25 cellular contexts compared by ENCODE assay signal in genomic region chr13:40141859-40142555, GRCh38.
"Had no signal": no experiment of that assay in that cellular context is flagged by ENCODE, and none has a peak within 500 bp of the region (broad histone marks: within the 10 kb centered on the region; RNA-seq: fewer than 3 reads in every experiment).

No MANE protein-coding gene starts in this region.

- DNase-seq: activated CD8-positive, alpha-beta memory T cell treated with anti-CD3 and anti-CD28 coated beads, Interleukin-2, amount 10 ng/mL, durations not matched to agents 7 days and 5 days; activated CD8-positive, alpha-beta T cell treated with anti-CD3 and anti-CD28 coated beads, Interleukin-2, amount 10 ng/mL, durations not matched to agents 7 days and 5 days; activated T-cell treated with anti-CD3 and anti-CD28 coated beads, Interleukin-2, amount 50 U/mL, for 48 hours; anterior cingulate cortex; dermis blood vessel endothelial cell; effector CD8-positive, alpha-beta T cell; esophagus squamous epithelium; foreskin melanocyte; left ventricle myocardium superior; ovary; right lobe of liver; stimulated activated CD4-positive, alpha-beta T cell treated with anti-CD3 and anti-CD28 coated beads, Interleukin-2, amount 100 ng/mL, for 48 hours; stimulated activated naive CD4-positive, alpha-beta T cell treated with Interleukin-2 at 50 U/mL for 16 hours; transverse colon; uterus had no signal

- H3K4me1 Mint-ChIP-seq: WTC11 had no signal

- ATAC-seq: activated CD8-positive, alpha-beta memory T cell treated with anti-CD3 and anti-CD28 coated beads, Interleukin-2, amount 10 ng/mL, durations not matched to agents 7 days and 5 days; activated CD8-positive, alpha-beta T cell treated with anti-CD3 and anti-CD28 coated beads, Interleukin-2, amount 10 ng/mL, durations not matched to agents 7 days and 5 days; left ventricle myocardium superior; right lobe of liver; WTC11 had no signal

- H3K27ac Mint-ChIP-seq: activated CD8-positive, alpha-beta memory T cell treated with anti-CD3 and anti-CD28 coated beads, Interleukin-2, amount 10 ng/mL, durations not matched to agents 7 days and 5 days; activated CD8-positive, alpha-beta T cell treated with anti-CD3 and anti-CD28 coated beads, Interleukin-2, amount 10 ng/mL, durations not matched to agents 7 days and 5 days; activated naive CD4-positive, alpha-beta T cell treated with anti-CD3 and anti-CD28 coated beads, Interleukin-2, amount 50 U/mL, for 24 hours; activated T-helper 2 cell treated with anti-CD3 and anti-CD28 coated beads, Interferon-gamma antibody, Interleukin-2, Interleukin-4, amounts not matched to agents 10 μg/mL and 5 μg/mL and 100 μg/mL, durations not matched to agents 14 hours and 24 hours and 36 hours; nephron; progenitor cell of endocrine pancreas; WTC11 had no signal

- H3K4me1 ChIP-seq: right lobe of liver, transverse colon, uterus had no signal

- H3K4me3 ChIP-seq: esophagus squamous epithelium, ovary, right lobe of liver, transverse colon, uterus had no signal

- H3K9me3 ChIP-seq: esophagus squamous epithelium, neutrophil, ovary, right lobe of liver, transverse colon, uterus had no signal

- H3K27me3 Mint-ChIP-seq: activated CD8-positive, alpha-beta memory T cell treated with anti-CD3 and anti-CD28 coated beads, Interleukin-2, amount 10 ng/mL, durations not matched to agents 7 days and 5 days; activated naive CD4-positive, alpha-beta T cell treated with anti-CD3 and anti-CD28 coated beads, Interleukin-2, amount 50 U/mL, for 24 hours had no signal

- H3K9me3 Mint-ChIP-seq: activated naive CD4-positive, alpha-beta T cell treated with anti-CD3 and anti-CD28 coated beads, Interleukin-2, amount 50 U/mL, for 24 hours; activated T-helper 2 cell treated with anti-CD3 and anti-CD28 coated beads, Interferon-gamma antibody, Interleukin-2, Interleukin-4, amounts not matched to agents 10 μg/mL and 5 μg/mL and 100 μg/mL, durations not matched to agents 14 hours and 24 hours and 36 hours; nephron; WTC11 had no signal

- H3K27ac ChIP-seq: epithelial cell of prostate, esophagus squamous epithelium, neutrophil, ovary, right lobe of liver, transverse colon, uterus had no signal

- H3K36me3 Mint-ChIP-seq: activated CD8-positive, alpha-beta memory T cell treated with anti-CD3 and anti-CD28 coated beads, Interleukin-2, amount 10 ng/mL, durations not matched to agents 7 days and 5 days; activated naive CD4-positive, alpha-beta T cell treated with anti-CD3 and anti-CD28 coated beads, Interleukin-2, amount 50 U/mL, for 24 hours; WTC11 had no signal

- H3K4me3 Mint-ChIP-seq: activated CD8-positive, alpha-beta memory T cell treated with anti-CD3 and anti-CD28 coated beads, Interleukin-2, amount 10 ng/mL, durations not matched to agents 7 days and 5 days; activated CD8-positive, alpha-beta T cell treated with anti-CD3 and anti-CD28 coated beads, Interleukin-2, amount 10 ng/mL, durations not matched to agents 7 days and 5 days; activated naive CD4-positive, alpha-beta T cell treated with anti-CD3 and anti-CD28 coated beads, Interleukin-2, amount 50 U/mL, for 24 hours; nephron; T-helper 1 cell treated with Interleukin-12 subunit alpha and Interleukin-12 subunit beta and Interleukin-4 antibody, amounts not matched to agents 30 μg/mL and 1 μg/mL, for 36 hours; WTC11 had no signal

- FAIRE-seq: colon, endometrium had no signal

- H3K36me3 ChIP-seq: esophagus squamous epithelium, neutrophil, ovary, right lobe of liver, transverse colon, uterus had no signal

- H3K27me3 ChIP-seq: esophagus squamous epithelium, ovary, right lobe of liver, transverse colon, uterus had no signal
